Comparison of ENCODE assay signal across 15 cellular contexts in the genomic region with DNA sequence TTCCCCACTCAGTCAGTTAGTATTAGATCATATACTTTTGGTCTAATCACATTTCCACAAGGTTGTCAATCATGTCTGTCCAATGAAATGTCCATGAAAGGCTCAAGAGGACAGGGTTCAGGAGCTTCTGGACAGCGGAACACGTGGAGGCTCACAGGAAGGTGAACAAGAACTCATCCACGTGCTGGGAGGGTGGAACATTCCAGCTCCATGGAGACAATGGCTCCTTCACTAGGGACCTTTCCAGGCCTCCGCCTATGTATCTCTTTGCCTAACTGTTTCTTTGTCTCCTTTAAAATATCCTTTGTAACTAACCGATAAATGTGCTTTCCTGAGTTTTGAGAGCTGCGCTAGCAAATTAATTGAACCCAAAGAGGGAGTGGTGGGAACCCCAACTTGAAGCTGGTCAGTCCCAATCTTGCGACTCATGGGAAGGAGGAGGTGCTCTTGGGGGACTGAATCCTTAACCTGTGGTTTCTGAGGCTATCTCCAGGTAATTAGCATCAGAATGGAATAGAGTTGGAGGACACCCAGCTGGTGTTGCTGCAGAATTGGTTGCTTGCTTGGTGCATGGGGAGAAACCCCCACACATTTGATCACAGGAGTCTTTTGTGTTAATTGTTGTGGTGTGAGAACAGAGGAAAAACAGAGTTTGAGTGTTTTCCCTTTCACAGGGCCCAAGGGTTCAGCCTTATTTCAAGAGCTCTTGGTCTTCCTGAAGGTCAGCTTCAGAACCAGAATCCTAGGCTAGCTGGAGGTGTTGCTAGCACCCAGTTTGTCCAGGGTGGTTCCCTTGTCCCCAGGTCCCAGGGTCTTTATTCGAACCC. TPM values are rescaled to one million over a fixed set of nuclear protein-coding genes. Genes with fewer than 3 reads are reported as not detected.
A peak's percentile ranks its signal among the peaks of the same experiment; 100 is the strongest.
DNase-seq lines count a peak whose midpoint lies in the region; ATAC-seq and TF ChIP-seq lines count a peak whose summit lies in the region.
"Had no signal": no experiment of that assay in that cellular context is flagged by ENCODE, and none has a peak within 500 bp of the region (broad histone marks: within the 10 kb centered on the region; RNA-seq: fewer than 3 reads in every experiment).

No MANE protein-coding gene starts in this region.

- H3K27ac Mint-ChIP-seq in H9, result peak overlapping the region; percentile 85 to 98 (median 98)
- peak overlapping the region; percentile 65 for H3K27ac Mint-ChIP-seq in dendritic cell treated with granulocyte-macrophage colony-stimulating factor and Interleukin-4, amounts not matched to agents 40 ng/mL and 50 ng/mL, for 4 days
- H3K27ac Mint-ChIP-seq in neural crest cell (ENCODE audit: unreplicated experiment), result no peak overlapping the region
- H3K27ac Mint-ChIP-seq: activated CD8-positive, alpha-beta memory T cell treated with anti-CD3 and anti-CD28 coated beads, Interleukin-2, amount 10 ng/mL, durations not matched to agents 7 days and 5 days; memory B cell had no signal

- no peak overlapping the region for H3K9ac ChIP-seq in H9 (ENCODE audit: extremely low read depth, insufficient read length, low read length)

- H3K79me1 ChIP-seq in H9 (ENCODE audit: insufficient read depth, low read depth, low read length, poor library complexity, severe bottlenecking), result no peaks in the 10 kb centered on the region

- H3K14ac ChIP-seq in H9 (ENCODE audit: insufficient read depth, low read length), result peak overlapping the region; percentile 6; the same call in 1 of the 2 replicates

- H3K27me3 ChIP-seq in H9 (ENCODE audit: insufficient read depth, low read length) (no peaks in the 10 kb centered on the region), tibial artery (no peaks in the 10 kb centered on the region)
- H3K27me3 ChIP-seq: foreskin keratinocyte had no signal

- intact Hi-C loops in dendritic cell treated with granulocyte-macrophage colony-stimulating factor and Interleukin-4, amounts not matched to agents 40 ng/mL and 50 ng/mL, for 4 days (cut with micrococcal nuclease), result no loop called here
- intact Hi-C loops in tibial artery (cut with DNase I; ENCODE audit: low total_unique reads), result no loop called here

- H3K9me3 Mint-ChIP-seq in H9 (no peaks in the 10 kb centered on the region), neural crest cell (no peaks in the 10 kb centered on the region)
- H3K9me3 Mint-ChIP-seq in dendritic cell treated with granulocyte-macrophage colony-stimulating factor and Interleukin-4, amounts not matched to agents 40 ng/mL and 50 ng/mL, for 4 days, result no peaks in the 10 kb centered on the region
- H3K9me3 Mint-ChIP-seq: memory B cell had no signal

- no peak overlapping the region for H2BK120ac ChIP-seq in H9 (ENCODE audit: low read depth, low read length, poor library complexity, severe bottlenecking)

- H3T11ph ChIP-seq in H9 (ENCODE audit: low read length), result no peak overlapping the region

- peak overlapping the region; percentile 46 for H3K18ac ChIP-seq in H9 (ENCODE audit: insufficient read length, low read depth, low read length)

- peaks cover 12% of the 10 kb centered on the region for H3K23me2 ChIP-seq in H9 (ENCODE audit: insufficient read length, low read depth, low read length, poor library complexity, severe bottlenecking)

- no peaks in the 10 kb centered on the region for H3K9me3 ChIP-seq in H9 (ENCODE audit: control insufficient read depth, low read depth, low read length)
- no peaks in the 10 kb centered on the region for H3K9me3 ChIP-seq in tibial artery

- no peaks in the 10 kb centered on the region for H3K36me3 ChIP-seq in tibial artery

- no CpG with 5 or more reads among the region's 8 CpGs for WGBS in H9 (ENCODE audit: extremely low coverage, insufficient read length, low lambda C conversion rate)

- H3K4ac ChIP-seq in H9 (ENCODE audit: low read depth, low read length), result no peak overlapping the region; the same call in 1 of the 2 replicates

- H3K4me3 Mint-ChIP-seq in H9, result peak overlapping the region in 1 of 2 experiments; percentile 28; a peak in 3 of 5 replicates
- H3K4me3 Mint-ChIP-seq in dendritic cell treated with granulocyte-macrophage colony-stimulating factor and Interleukin-4, amounts not matched to agents 40 ng/mL and 50 ng/mL, for 4 days, result no peak overlapping the region
- peak overlapping the region; percentile 79 for H3K4me3 Mint-ChIP-seq in neural crest cell
- H3K4me3 Mint-ChIP-seq: activated CD8-positive, alpha-beta memory T cell treated with anti-CD3 and anti-CD28 coated beads, Interleukin-2, amount 10 ng/mL, durations not matched to agents 7 days and 5 days; memory B cell had no signal

- peak; percentile 66 for DNase-seq in Ammon's horn (ENCODE audit: low spot score)
- DNase-seq in H9, result peak; percentile 73
- DNase-seq in neural crest cell (ENCODE audit: low read depth, low spot score), result no peak
- DNase-seq in coronary artery (ENCODE audit: low spot score), result no peak
- no peak for DNase-seq in tibial artery
- DNase-seq in kidney tubule cell (ENCODE audit: low spot score), result no peak
- DNase-seq: activated CD8-positive, alpha-beta memory T cell treated with anti-CD3 and anti-CD28 coated beads, Interleukin-2, amount 10 ng/mL, durations not matched to agents 7 days and 5 days; activated effector memory CD4-positive, alpha-beta T cell treated with Interleukin-2 at 50 U/mL for 16 hours; foreskin keratinocyte; NCI-H2029 treated with DMSO at 0.1 percent for 48 hours; NCI-H526 treated with DMSO at 0.1 percent for 48 hours had no signal

- no peak overlapping the region for H3K4me2 ChIP-seq in H9 (ENCODE audit: insufficient read depth, insufficient read length, low read length)

- H2BK5ac ChIP-seq in H9 (ENCODE audit: insufficient read length, low read length), result no peak overlapping the region

- H3K27ac ChIP-seq in H9 (ENCODE audit: insufficient read length, low read depth, low read length) (peak overlapping the region; percentile 34), coronary artery (no peak overlapping the region), tibial artery (no peak overlapping the region)
- H3K27ac ChIP-seq: foreskin keratinocyte had no signal

- no peak overlapping the region for H3K23ac ChIP-seq in H9 (ENCODE audit: insufficient read length, low read depth, low read length)

- H3K36me3 Mint-ChIP-seq in H9 (ENCODE audit: insufficient read depth in 1 of 3, low read depth in 3 of 3), result peaks cover 6 to 12% (median 7%) of the 10 kb centered on the region in 3 experiments; a peak in 6 of 7 replicates
- H3K36me3 Mint-ChIP-seq in dendritic cell treated with granulocyte-macrophage colony-stimulating factor and Interleukin-4, amounts not matched to agents 40 ng/mL and 50 ng/mL, for 4 days (ENCODE audit: low read depth), result peaks cover 17% of the 10 kb centered on the region
- no peaks in the 10 kb centered on the region for H3K36me3 Mint-ChIP-seq in neural crest cell (ENCODE audit: low read depth)
- H3K36me3 Mint-ChIP-seq: memory B cell had no signal

- peaks cover 11% of the 10 kb centered on the region; the same call in 1 of the 2 replicates for H3K4me1 ChIP-seq in H9 (ENCODE audit: insufficient read depth, low read length)
- peaks cover 0 to 14% (median 12%) of the 10 kb centered on the region in 4 donors for H3K4me1 ChIP-seq in tibial artery

- no peak overlapping the region for H3K56ac ChIP-seq in H9 (ENCODE audit: insufficient read length, low read depth, low read length)

- peak overlapping the region; percentile 49 for H4K5ac ChIP-seq in H9 (ENCODE audit: insufficient read length, low read depth, low read length)

- no peak overlapping the region for H4K8ac ChIP-seq in H9 (replicated peaks; ENCODE audit: insufficient read length, low read depth, low read length)

- H4K20me1 ChIP-seq in H9 (ENCODE audit: control insufficient read depth, insufficient read depth, insufficient read length), result no peaks in the 10 kb centered on the region

- H2BK20ac ChIP-seq in H9 (ENCODE audit: low read depth, low read length, poor library complexity, severe bottlenecking), result no peak overlapping the region

- peaks cover 2% of the 10 kb centered on the region for H3K27me3 Mint-ChIP-seq in H9 (ENCODE audit: low read depth)
- no peaks in the 10 kb centered on the region for H3K27me3 Mint-ChIP-seq in dendritic cell treated with granulocyte-macrophage colony-stimulating factor and Interleukin-4, amounts not matched to agents 40 ng/mL and 50 ng/mL, for 4 days
- no peaks in the 10 kb centered on the region for H3K27me3 Mint-ChIP-seq in neural crest cell (ENCODE audit: low read depth)
- H3K27me3 Mint-ChIP-seq: memory B cell had no signal

- no peak overlapping the region for H4K91ac ChIP-seq in H9 (ENCODE audit: insufficient read length, low read depth, low read length)

- H2AK5ac ChIP-seq in H9 (ENCODE audit: insufficient read length, low read length), result peak overlapping the region; percentile 43

- H3K4me3 ChIP-seq in coronary artery, result no peak overlapping the region
- no peak overlapping the region for H3K4me3 ChIP-seq in tibial artery

- H3K4me1 Mint-ChIP-seq in H9 (peaks cover 33 to 36% of the 10 kb centered on the region in 2 experiments), neural crest cell (peaks cover 36% of the 10 kb centered on the region)
- peaks cover 55% of the 10 kb centered on the region for H3K4me1 Mint-ChIP-seq in dendritic cell treated with granulocyte-macrophage colony-stimulating factor and Interleukin-4, amounts not matched to agents 40 ng/mL and 50 ng/mL, for 4 days (ENCODE audit: low read depth)

- TF ChIP-seq CTCF in H9 (conservative IDR thresholded peaks at IDR 0.05) (no peak; the same call in 2 of the 3 replicates), neural crest cell (conservative IDR thresholded peaks at IDR 0.05) (no peak), coronary artery (IDR thresholded peaks at IDR 0.05) (no peak), tibial artery (IDR thresholded peaks at IDR 0.05) (no peak)

- peak overlapping the region; percentile 3 for H2BK12ac ChIP-seq in H9 (ENCODE audit: insufficient read length, low read depth, low read length)

- ATAC-seq in HG02610 (IDR thresholded peaks at IDR 0.05; ENCODE audit: unreplicated experiment), result no peak
- ATAC-seq: activated CD8-positive, alpha-beta memory T cell treated with anti-CD3 and anti-CD28 coated beads, Interleukin-2, amount 10 ng/mL, durations not matched to agents 7 days and 5 days; foreskin keratinocyte; sciatic nerve had no signal

- H2AFZ ChIP-seq in H9 (ENCODE audit: low read length), result no peak overlapping the region

- H2BK15ac ChIP-seq in H9 (ENCODE audit: low read depth, low read length), result no peak overlapping the region

- peaks cover 19% of the 10 kb centered on the region for H3K79me2 ChIP-seq in H9 (ENCODE audit: insufficient read depth, low read length)

RNA-seq across cellular contexts. Expression of gene TKT, which starts 3.0 kb away (rescaled TPM):
- 650 and 676 TPM in 2 replicates for total RNA-seq in H9 (2021)
- total RNA-seq in neural crest cell, result 556 and 564 TPM in 2 replicates

Comparison
In these comparisons a context has a peak if more than half of its experiments do, and no peak if none do; other contexts are left out.
1. DNase-seq: peak in Ammon's horn (single experiment) and H9 (single experiment); none in neural crest cell (single experiment), coronary artery (single experiment), tibial artery (0 of 2) and kidney tubule cell (single experiment).